1 cellular context compared by ENCODE assay signal in genomic region chr19:29893606-29894284, GRCh38.
TF ChIP-seq lines count a peak whose summit lies in the region.

No MANE protein-coding gene starts in this region.

TF ChIP-seq in K562, 482 proteins besides CTCF, POLR2A, EP300 and RAD21 (continued from another document and continues in another):
- TF ChIP-seq, protein P1, sequence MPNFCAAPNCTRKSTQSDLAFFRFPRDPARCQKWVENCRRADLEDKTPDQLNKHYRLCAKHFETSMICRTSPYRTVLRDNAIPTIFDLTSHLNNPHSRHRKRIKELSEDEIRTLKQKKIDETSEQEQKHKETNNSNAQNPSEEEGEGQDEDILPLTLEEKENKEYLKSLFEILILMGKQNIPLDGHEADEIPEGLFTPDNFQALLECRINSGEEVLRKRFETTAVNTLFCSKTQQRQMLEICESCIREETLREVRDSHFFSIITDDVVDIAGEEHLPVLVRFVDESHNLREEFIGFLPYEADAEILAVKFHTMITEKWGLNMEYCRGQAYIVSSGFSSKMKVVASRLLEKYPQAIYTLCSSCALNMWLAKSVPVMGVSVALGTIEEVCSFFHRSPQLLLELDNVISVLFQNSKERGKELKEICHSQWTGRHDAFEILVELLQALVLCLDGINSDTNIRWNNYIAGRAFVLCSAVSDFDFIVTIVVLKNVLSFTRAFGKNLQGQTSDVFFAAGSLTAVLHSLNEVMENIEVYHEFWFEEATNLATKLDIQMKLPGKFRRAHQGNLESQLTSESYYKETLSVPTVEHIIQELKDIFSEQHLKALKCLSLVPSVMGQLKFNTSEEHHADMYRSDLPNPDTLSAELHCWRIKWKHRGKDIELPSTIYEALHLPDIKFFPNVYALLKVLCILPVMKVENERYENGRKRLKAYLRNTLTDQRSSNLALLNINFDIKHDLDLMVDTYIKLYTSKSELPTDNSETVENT (CRISPR knock-in tag; IDR thresholded peaks at IDR 0.05): no peak
- peak; percentile 99 for TF ChIP-seq CBFA2T3 (IDR thresholded peaks at IDR 0.05)
- peak in 1 of 2 experiments; percentile 32; a peak in 1 of 4 replicates for TF ChIP-seq KDM4B (IDR thresholded peaks at IDR 0.05; ENCODE audit: borderline replicate concordance in 2 of 2, low read depth in 1 of 2)
- TF ChIP-seq TAF9B (IDR thresholded peaks at IDR 0.05; ENCODE audit: partially characterized antibody): peak; percentile 88
- TF ChIP-seq CXXC5 (CRISPR knock-in tag; IDR thresholded peaks at IDR 0.05): peak; percentile 90
- TF ChIP-seq MITF (IDR thresholded peaks at IDR 0.05): peak; percentile 89
- TF ChIP-seq NR4A1 (CRISPR knock-in tag; IDR thresholded peaks at IDR 0.05): no peak
- TF ChIP-seq NR4A1 (tag; IDR thresholded peaks at IDR 0.05): 0 out of 2 replicates have a peak, but pooled peaks have one; percentile 44
- TF ChIP-seq ZEB2 (IDR thresholded peaks at IDR 0.05): peak; percentile 90
- no peak for TF ChIP-seq ZSCAN32 (CRISPR knock-in tag; IDR thresholded peaks at IDR 0.05)
- peak; percentile 92 for TF ChIP-seq JUN (IDR thresholded peaks at IDR 0.05; ENCODE audit: borderline replicate concordance, low read depth, low read length)
- TF ChIP-seq JUN (CRISPR knock-in tag; IDR thresholded peaks at IDR 0.05; ENCODE audit: borderline replicate concordance): no peak
- TF ChIP-seq MTA3 (IDR thresholded peaks at IDR 0.05; ENCODE audit: borderline replicate concordance): peak; percentile 59; the same call in 1 of the 2 replicates
- TF ChIP-seq STAT5A (IDR thresholded peaks at IDR 0.05; ENCODE audit: borderline replicate concordance, low read length): peak; percentile 97
- no peak for TF ChIP-seq LCOR (CRISPR knock-in tag; IDR thresholded peaks at IDR 0.05)
- peak; percentile 89 for TF ChIP-seq ATF3 (IDR thresholded peaks at IDR 0.05)
- no peak for TF ChIP-seq ATF3 (CRISPR knock-in tag; conservative IDR thresholded peaks at IDR 0.05)
- TF ChIP-seq FOS (IDR thresholded peaks at IDR 0.05; ENCODE audit: extremely low read depth, insufficient read length): no peak
- peak; percentile 64; the same call in 1 of the 2 replicates for TF ChIP-seq ZBED1 (IDR thresholded peaks at IDR 0.05)
- no peak for TF ChIP-seq CREB5 (CRISPR knock-in tag; IDR thresholded peaks at IDR 0.05)
- TF ChIP-seq TEAD1 (CRISPR knock-in tag; IDR thresholded peaks at IDR 0.05): peak in 1 of 2 experiments; percentile 80; a peak in 2 of 4 replicates
- peak; percentile 94 for TF ChIP-seq HDAC3 (IDR thresholded peaks at IDR 0.05; ENCODE audit: borderline replicate concordance, partially characterized antibody)
- TF ChIP-seq ETV1 (tag; conservative IDR thresholded peaks at IDR 0.05; ENCODE audit: low read depth): peak; percentile 32
- TF ChIP-seq, protein P2, sequence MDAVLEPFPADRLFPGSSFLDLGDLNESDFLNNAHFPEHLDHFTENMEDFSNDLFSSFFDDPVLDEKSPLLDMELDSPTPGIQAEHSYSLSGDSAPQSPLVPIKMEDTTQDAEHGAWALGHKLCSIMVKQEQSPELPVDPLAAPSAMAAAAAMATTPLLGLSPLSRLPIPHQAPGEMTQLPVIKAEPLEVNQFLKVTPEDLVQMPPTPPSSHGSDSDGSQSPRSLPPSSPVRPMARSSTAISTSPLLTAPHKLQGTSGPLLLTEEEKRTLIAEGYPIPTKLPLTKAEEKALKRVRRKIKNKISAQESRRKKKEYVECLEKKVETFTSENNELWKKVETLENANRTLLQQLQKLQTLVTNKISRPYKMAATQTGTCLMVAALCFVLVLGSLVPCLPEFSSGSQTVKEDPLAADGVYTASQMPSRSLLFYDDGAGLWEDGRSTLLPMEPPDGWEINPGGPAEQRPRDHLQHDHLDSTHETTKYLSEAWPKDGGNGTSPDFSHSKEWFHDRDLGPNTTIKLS (IDR thresholded peaks at IDR 0.05; ENCODE audit: borderline replicate concordance, low read depth): peak; percentile 95; the same call in 1 of the 2 replicates
- peak; percentile 98 for TF ChIP-seq CBFA2T2 (conservative IDR thresholded peaks at IDR 0.05)
- no peak for TF ChIP-seq MCM2 (IDR thresholded peaks at IDR 0.05; ENCODE audit: low read depth)
- peak; percentile 99 for TF ChIP-seq ARID1B (IDR thresholded peaks at IDR 0.05)
- TF ChIP-seq POLR2AphosphoS5 (IDR thresholded peaks at IDR 0.05; ENCODE audit: control insufficient read depth, insufficient read depth, low read depth, low read length): peak; percentile 86
- TF ChIP-seq ZFX (CRISPR knock-in tag; IDR thresholded peaks at IDR 0.05): peak; percentile 64; the same call in 1 of the 2 replicates
- TF ChIP-seq HDAC1 (IDR thresholded peaks at IDR 0.05): peak; percentile 76 to 97; a peak in 3 of 4 replicates
- peak; percentile 96 for TF ChIP-seq NCOR1 (IDR thresholded peaks at IDR 0.05)
- peak; percentile 47; the same call in 1 of the 2 replicates for TF ChIP-seq TCF7 (IDR thresholded peaks at IDR 0.05; ENCODE audit: borderline replicate concordance)
- no peak for TF ChIP-seq TEAD2 (tag; IDR thresholded peaks at IDR 0.05)
- peak; percentile 63 for TF ChIP-seq CCNT2 (IDR thresholded peaks at IDR 0.05; ENCODE audit: borderline replicate concordance, extremely low read depth, insufficient read length, low read depth, low read length)
- TF ChIP-seq SMARCA4 (IDR thresholded peaks at IDR 0.05): peak; percentile 99
- 0 out of 2 replicates have a peak, but pooled peaks have one; percentile 10 for TF ChIP-seq ZNF384 (IDR thresholded peaks at IDR 0.05; ENCODE audit: low read depth, low read length)
- peak; percentile 96 for TF ChIP-seq MTA2 (IDR thresholded peaks at IDR 0.05; ENCODE audit: low read depth)
- no peak for TF ChIP-seq HDAC6 (IDR thresholded peaks at IDR 0.05; ENCODE audit: low read depth, low read length)
- TF ChIP-seq ZNF197 (CRISPR knock-in tag; IDR thresholded peaks at IDR 0.05; ENCODE audit: low read depth): peak; percentile 83; the same call in 1 of the 2 replicates
- TF ChIP-seq, protein P3, sequence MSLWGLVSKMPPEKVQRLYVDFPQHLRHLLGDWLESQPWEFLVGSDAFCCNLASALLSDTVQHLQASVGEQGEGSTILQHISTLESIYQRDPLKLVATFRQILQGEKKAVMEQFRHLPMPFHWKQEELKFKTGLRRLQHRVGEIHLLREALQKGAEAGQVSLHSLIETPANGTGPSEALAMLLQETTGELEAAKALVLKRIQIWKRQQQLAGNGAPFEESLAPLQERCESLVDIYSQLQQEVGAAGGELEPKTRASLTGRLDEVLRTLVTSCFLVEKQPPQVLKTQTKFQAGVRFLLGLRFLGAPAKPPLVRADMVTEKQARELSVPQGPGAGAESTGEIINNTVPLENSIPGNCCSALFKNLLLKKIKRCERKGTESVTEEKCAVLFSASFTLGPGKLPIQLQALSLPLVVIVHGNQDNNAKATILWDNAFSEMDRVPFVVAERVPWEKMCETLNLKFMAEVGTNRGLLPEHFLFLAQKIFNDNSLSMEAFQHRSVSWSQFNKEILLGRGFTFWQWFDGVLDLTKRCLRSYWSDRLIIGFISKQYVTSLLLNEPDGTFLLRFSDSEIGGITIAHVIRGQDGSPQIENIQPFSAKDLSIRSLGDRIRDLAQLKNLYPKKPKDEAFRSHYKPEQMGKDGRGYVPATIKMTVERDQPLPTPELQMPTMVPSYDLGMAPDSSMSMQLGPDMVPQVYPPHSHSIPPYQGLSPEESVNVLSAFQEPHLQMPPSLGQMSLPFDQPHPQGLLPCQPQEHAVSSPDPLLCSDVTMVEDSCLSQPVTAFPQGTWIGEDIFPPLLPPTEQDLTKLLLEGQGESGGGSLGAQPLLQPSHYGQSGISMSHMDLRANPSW (CRISPR knock-in tag; IDR thresholded peaks at IDR 0.05): no peak
- TF ChIP-seq MAZ (CRISPR knock-in tag; conservative IDR thresholded peaks at IDR 0.05 in 1 of 2, IDR thresholded peaks at IDR 0.05 in 1 of 2): peak; percentile 51 to 68; a peak in 3 of 4 replicates
- TF ChIP-seq LEF1 (IDR thresholded peaks at IDR 0.05): peak; percentile 96
- peak; percentile 95 to 99 for TF ChIP-seq RCOR1 (IDR thresholded peaks at IDR 0.05; ENCODE audit: borderline replicate concordance in 1 of 2, low read depth in 2 of 2, low read length in 2 of 2)
- TF ChIP-seq GABPB2 (CRISPR knock-in tag; conservative IDR thresholded peaks at IDR 0.05): no peak
- no peak for TF ChIP-seq EHMT2 (IDR thresholded peaks at IDR 0.05)
- TF ChIP-seq MLLT1 (IDR thresholded peaks at IDR 0.05): peak in 1 of 2 experiments; percentile 43; a peak in 1 of 4 replicates
- TF ChIP-seq ZNF395 (CRISPR knock-in tag; IDR thresholded peaks at IDR 0.05): peak; percentile 66; the same call in 1 of the 2 replicates
- TF ChIP-seq RNF2 (IDR thresholded peaks at IDR 0.05): peak; percentile 86
- TF ChIP-seq ZNF766 (CRISPR knock-in tag; conservative IDR thresholded peaks at IDR 0.05): peak; percentile 82; the same call in 1 of the 2 replicates
- peak; percentile 99 for TF ChIP-seq HES1 (IDR thresholded peaks at IDR 0.05; ENCODE audit: low read depth)
- TF ChIP-seq MYNN (IDR thresholded peaks at IDR 0.05): peak; percentile 60; the same call in 1 of the 2 replicates
- TF ChIP-seq MYNN (CRISPR knock-in tag; IDR thresholded peaks at IDR 0.05): no peak
- peak; percentile 67 for TF ChIP-seq CREM (IDR thresholded peaks at IDR 0.05; ENCODE audit: low read depth)
- TF ChIP-seq, protein P4, sequence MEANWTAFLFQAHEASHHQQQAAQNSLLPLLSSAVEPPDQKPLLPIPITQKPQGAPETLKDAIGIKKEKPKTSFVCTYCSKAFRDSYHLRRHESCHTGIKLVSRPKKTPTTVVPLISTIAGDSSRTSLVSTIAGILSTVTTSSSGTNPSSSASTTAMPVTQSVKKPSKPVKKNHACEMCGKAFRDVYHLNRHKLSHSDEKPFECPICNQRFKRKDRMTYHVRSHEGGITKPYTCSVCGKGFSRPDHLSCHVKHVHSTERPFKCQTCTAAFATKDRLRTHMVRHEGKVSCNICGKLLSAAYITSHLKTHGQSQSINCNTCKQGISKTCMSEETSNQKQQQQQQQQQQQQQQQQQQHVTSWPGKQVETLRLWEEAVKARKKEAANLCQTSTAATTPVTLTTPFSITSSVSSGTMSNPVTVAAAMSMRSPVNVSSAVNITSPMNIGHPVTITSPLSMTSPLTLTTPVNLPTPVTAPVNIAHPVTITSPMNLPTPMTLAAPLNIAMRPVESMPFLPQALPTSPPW (CRISPR knock-in tag; IDR thresholded peaks at IDR 0.05): peak; percentile 76
- TF ChIP-seq SRF (CRISPR knock-in tag; IDR thresholded peaks at IDR 0.05): peak in 1 of 2 experiments; percentile 40; a peak in 1 of 4 replicates
